In genomic region chr1:6445062-6445763, GRCh38 we compare ENCODE assay signal across 8 cellular contexts.
A peak's percentile ranks its signal among the peaks of the same experiment; 100 is the strongest.
DNase-seq lines count a peak whose midpoint lies in the region; ATAC-seq and TF ChIP-seq lines count a peak whose summit lies in the region.

No MANE protein-coding gene starts in this region.

- no peak overlapping the region for H3K27ac ChIP-seq in WERI-Rb-1

- ATAC-seq in GM18519 (IDR thresholded peaks at IDR 0.05; ENCODE audit: low FRiP score, unreplicated experiment) = no peak

- TF ChIP-seq CTCF in WERI-Rb-1 (IDR thresholded peaks at IDR 0.05; ENCODE audit: low read depth, low read length) (peak; percentile 52), fibroblast of mammary gland (conservative IDR thresholded peaks at IDR 0.05; ENCODE audit: control insufficient read depth, insufficient read depth, low read depth, low read length) (peak; percentile 41)

- H3K4me3 ChIP-seq in WERI-Rb-1 (ENCODE audit: low read depth, low read length) (no peak overlapping the region), fibroblast of mammary gland (ENCODE audit: control insufficient read depth, low read depth, low read length) (no peak overlapping the region)

- no peaks in the 10 kb centered on the region for H3K9me3 ChIP-seq in WERI-Rb-1 (ENCODE audit: severe bottlenecking)

- no peaks in the 10 kb centered on the region for H3K27me3 ChIP-seq in WERI-Rb-1 (ENCODE audit: insufficient read depth, low read depth, severe bottlenecking)

- peak; percentile 60 for DNase-seq in stimulated activated CD4-positive, alpha-beta T cell treated with anti-CD3 and anti-CD28 coated beads, Interleukin-15, amount 100 ng/mL, for 24 hours
- DNase-seq in stimulated activated CD4-positive, alpha-beta T cell treated with anti-CD3 and anti-CD28 coated beads, Interleukin-2, amount 100 ng/mL, for 48 hours = no peak
- DNase-seq in WERI-Rb-1 = peak; percentile 48
- DNase-seq in fibroblast of mammary gland (ENCODE audit: low read depth) = peak; percentile 26
- peak; percentile 60 for DNase-seq in stimulated activated CD8-positive, alpha-beta memory T cell treated with anti-CD3 and anti-CD28 coated beads, Interleukin-4, amount 100 ng/mL, for 48 hours
- no peak for DNase-seq in NCI-H2029 treated with DMSO at 0.1 percent for 48 hours (lab: John Stamatoyannopoulos, UW)
- DNase-seq in NCI-H2081 (lab: John Stamatoyannopoulos, UW) = no peak

- no peaks in the 10 kb centered on the region for H3K36me3 ChIP-seq in WERI-Rb-1

Comparison
In these comparisons a context has a peak if more than half of its experiments do, and no peak if none do; other contexts are left out.
1. DNase-seq: peak in stimulated activated CD4-positive, alpha-beta T cell treated with anti-CD3 and anti-CD28 coated beads, Interleukin-15, amount 100 ng/mL, for 24 hours (single experiment), WERI-Rb-1 (single experiment), fibroblast of mammary gland (single experiment) and stimulated activated CD8-positive, alpha-beta memory T cell treated with anti-CD3 and anti-CD28 coated beads, Interleukin-4, amount 100 ng/mL, for 48 hours (single experiment); none in stimulated activated CD4-positive, alpha-beta T cell treated with anti-CD3 and anti-CD28 coated beads, Interleukin-2, amount 100 ng/mL, for 48 hours (0 of 2), NCI-H2029 treated with DMSO at 0.1 percent for 48 hours (single experiment) and NCI-H2081 (0 of 2).